18 cellular contexts compared by ENCODE assay signal in the genomic region with DNA sequence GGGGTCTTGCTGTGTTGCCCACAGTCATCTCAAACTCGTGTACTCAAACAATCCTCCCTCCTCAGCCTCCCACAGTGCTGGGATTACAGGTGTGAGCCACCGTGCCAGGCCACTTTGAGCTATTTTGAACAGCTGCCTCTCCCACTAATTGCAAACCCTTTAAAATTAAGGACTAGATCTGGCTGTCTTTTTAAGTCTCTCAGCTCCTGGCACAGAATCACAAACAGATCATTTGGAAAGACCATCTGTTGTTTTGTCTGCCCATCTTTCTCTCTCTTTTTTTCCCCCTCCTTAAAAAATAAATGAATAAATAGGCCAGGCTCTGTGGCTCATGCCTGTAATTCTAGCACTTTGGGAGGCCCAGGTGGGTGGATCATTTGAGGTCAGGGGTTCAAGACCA. TPM values are rescaled to one million over a fixed set of nuclear protein-coding genes. Genes with fewer than 3 reads are reported as not detected.
DNase-seq lines count a peak whose midpoint lies in the region; ATAC-seq and TF ChIP-seq lines count a peak whose summit lies in the region.
"Had no signal": no experiment of that assay in that cellular context is flagged by ENCODE, and none has a peak within 500 bp of the region (broad histone marks: within the 10 kb centered on the region; RNA-seq: fewer than 3 reads in every experiment).

No MANE protein-coding gene starts in this region.

- peak; percentile 59 for DNase-seq in LHCN-M2 (ENCODE audit: low read depth)
- peak; percentile 92 for DNase-seq in NCI-H82 treated with DMSO at 0.1 percent for 48 hours (lab: John Stamatoyannopoulos, UW; ENCODE audit: unreplicated experiment)
- DNase-seq in NOMO-1 treated with DMSO at 0.1 percent for 48 hours (lab: John Stamatoyannopoulos, UW; ENCODE audit: unreplicated experiment), result no peak
- no peak for DNase-seq in EL
- DNase-seq: activated CD4-positive, alpha-beta T cell treated with anti-CD3 and anti-CD28 coated beads for 4 hours; activated CD8-positive, alpha-beta memory T cell treated with anti-CD3 and anti-CD28 coated beads, Interleukin-2, amount 10 ng/mL, durations not matched to agents 7 days and 5 days; AML-193; NCI-H1436 treated with DMSO at 0.1 percent for 48 hours; SIG-M5; stimulated activated naive CD4-positive, alpha-beta T cell; T-cell had no signal

- H3K9me3 ChIP-seq in gastroesophageal sphincter (no peaks in the 10 kb centered on the region), stomach smooth muscle (ENCODE audit: control insufficient read depth in 2 of 2, low read length in 2 of 2) (no peaks in the 10 kb centered on the region)
- H3K9me3 ChIP-seq: upper lobe of left lung had no signal

- peaks cover 3 to 62% (median 11%) of the 10 kb centered on the region in 3 donors for H3K4me1 ChIP-seq in gastroesophageal sphincter
- H3K4me1 ChIP-seq in stomach smooth muscle (ENCODE audit: control insufficient read depth, insufficient read depth, low read length), result peaks cover 25% of the 10 kb centered on the region

- H3K4me3 ChIP-seq in gastroesophageal sphincter (no peak overlapping the region), stomach smooth muscle (ENCODE audit: low read length in 2 of 2) (no peak overlapping the region)
- H3K4me3 ChIP-seq: cardiac muscle cell, neural progenitor cell, upper lobe of left lung had no signal

- no peak overlapping the region for H3K9ac ChIP-seq in stomach smooth muscle (ENCODE audit: low read length in 2 of 2)
- H3K9ac ChIP-seq: neural progenitor cell had no signal

- H3K27me3 ChIP-seq in gastroesophageal sphincter (no peaks in the 10 kb centered on the region), stomach smooth muscle (ENCODE audit: control insufficient read depth in 1 of 2, insufficient read depth in 2 of 2, low read length in 2 of 2) (no peaks in the 10 kb centered on the region)
- H3K27me3 ChIP-seq: cardiac muscle cell, neural progenitor cell, upper lobe of left lung had no signal

- H3K27ac ChIP-seq in gastroesophageal sphincter (peak overlapping the region in 3 of 4 donors; percentile 48 to 68 (median 63)), stomach smooth muscle (ENCODE audit: low read length) (peak overlapping the region; percentile 31)
- H3K27ac ChIP-seq: neural progenitor cell had no signal

- H3K36me3 ChIP-seq in gastroesophageal sphincter (peaks cover 0 to 23% of the 10 kb centered on the region in 2 donors), stomach smooth muscle (ENCODE audit: control insufficient read depth in 2 of 2, insufficient read depth in 2 of 2, low read length in 2 of 2) (peaks cover 6 to 11% of the 10 kb centered on the region in 2 donors)
- H3K36me3 ChIP-seq: cardiac muscle cell, neural progenitor cell had no signal

- WGBS in gastroesophageal sphincter (ENCODE audit: low coverage in 1 of 2), 2 donors, result 33 to 60% methylated on average over 1 to 2 of the region's 2 CpGs

- no peak for ATAC-seq in gastroesophageal sphincter
- ATAC-seq in HG02798 (IDR thresholded peaks at IDR 0.05; ENCODE audit: poor library complexity, unreplicated experiment), result no peak
- ATAC-seq in GM19467 (IDR thresholded peaks at IDR 0.05; ENCODE audit: unreplicated experiment), result no peak
- ATAC-seq: activated CD8-positive, alpha-beta memory T cell treated with anti-CD3 and anti-CD28 coated beads, Interleukin-2, amount 10 ng/mL, durations not matched to agents 7 days and 5 days; T-cell had no signal

- TF ChIP-seq EP300 in gastroesophageal sphincter (IDR thresholded peaks at IDR 0.05), result no peak

- TF ChIP-seq POLR2A in gastroesophageal sphincter (IDR thresholded peaks at IDR 0.05), result no peak

- TF ChIP-seq CTCF in gastroesophageal sphincter (IDR thresholded peaks at IDR 0.05), result no peak

RNA-seq across cellular contexts. Expression of gene STAT3, which starts 10.9 kb away (rescaled TPM):
- 52.9 and 60.3 TPM in 2 replicates for total RNA-seq in LHCN-M2 (2014; rRNA removed)
- 31.6 TPM for polyA plus RNA-seq in LHCN-M2 (2012)
- 100 to 1,000 TPM; 146 to 253 (median 205) TPM for total RNA-seq in gastroesophageal sphincter

RNA-seq across cellular contexts. Expression of gene CAVIN1, which starts 23.9 kb away (rescaled TPM):
- 308 and 325 TPM in 2 replicates for total RNA-seq in LHCN-M2 (2014; rRNA removed)
- polyA plus RNA-seq in LHCN-M2 (2012), result 454 TPM
- total RNA-seq in gastroesophageal sphincter, result 1,000 to 10,000 TPM in 2 of 4 donors, 100 to 1,000 TPM in 2; 615 to 1,266 (median 897) TPM

RNA-seq across cellular contexts. Expression of gene ATP6V0A1, which starts 59.6 kb away (rescaled TPM):
- total RNA-seq in LHCN-M2 (2014; rRNA removed) (38.2 and 43.8 TPM in 2 replicates), gastroesophageal sphincter (10 to 100 TPM; 47.5 to 84.5 (median 65.4) TPM)
- 37.6 TPM for polyA plus RNA-seq in LHCN-M2 (2012)

Comparison
In these comparisons a context has a peak if more than half of its experiments do, and no peak if none do; other contexts are left out.
1. DNase-seq: peak in LHCN-M2 (single experiment) and NCI-H82 treated with DMSO at 0.1 percent for 48 hours (single experiment); none in NOMO-1 treated with DMSO at 0.1 percent for 48 hours (single experiment) and EL (single experiment).